26 cellular contexts compared by ENCODE assay signal in the genomic region with DNA sequence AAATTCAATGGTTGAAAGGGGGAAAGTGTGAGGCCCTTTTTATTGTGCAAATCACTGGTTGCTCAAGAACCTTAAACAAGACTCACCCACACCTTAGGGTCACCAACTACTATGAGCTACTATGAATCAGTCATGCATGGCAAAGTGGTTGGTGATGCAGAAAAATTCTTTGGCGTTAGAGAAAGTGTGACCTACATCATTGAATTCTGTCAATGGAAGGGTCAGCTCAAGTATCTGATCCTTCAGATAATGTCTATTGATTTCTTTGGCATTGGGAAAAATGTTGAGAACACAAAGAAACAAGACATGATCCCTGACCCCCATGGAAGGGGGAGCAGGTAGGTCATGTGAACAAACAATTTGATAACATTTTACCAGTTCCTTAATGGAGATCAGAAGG.
"Had no signal": no experiment of that assay in that cellular context is flagged by ENCODE, and none has a peak within 500 bp of the region (broad histone marks: within the 10 kb centered on the region; RNA-seq: fewer than 3 reads in every experiment).

No MANE protein-coding gene starts in this region.

- H3K27me3 Mint-ChIP-seq: effector memory CD8-positive, alpha-beta T cell had no signal

- DNase-seq: cortex of kidney; effector memory CD8-positive, alpha-beta T cell; foreskin fibroblast; gastrocnemius medialis; head of caudate nucleus; left lung; mesenchymal stem cell; naive thymus-derived CD4-positive, alpha-beta T cell; nephron progenitor cell; pancreas; stimulated activated CD4-positive, alpha-beta T cell treated with anti-CD3 and anti-CD28 coated beads, Interleukin-12 subunit alpha, Interleukin-12 subunit beta, amount 100 ng/mL, for 4 hours; stimulated activated CD4-positive, alpha-beta T cell treated with anti-CD3 and anti-CD28 coated beads, Interleukin-1b, Interleukin-23, amount 100 ng/mL, for 48 hours; stimulated activated CD4-positive, alpha-beta T cell treated with anti-CD3 and anti-CD28 coated beads, Interleukin-4, amount 100 ng/mL, for 1 hour; stimulated activated CD8-positive, alpha-beta memory T cell treated with anti-CD3 and anti-CD28 coated beads, Interleukin-4, amount 100 ng/mL, for 48 hours; stimulated activated naive CD4-positive, alpha-beta T cell treated with Interleukin-2 at 50 U/mL for 16 hours; stomach; thyroid gland; trophoblast cell had no signal

- FAIRE-seq: endometrium, keratinocyte, pancreas had no signal

- H3K27ac ChIP-seq: gastrocnemius medialis, left lung, neutrophil, pancreas, right atrium auricular region, stomach, thyroid gland had no signal

- H3K4me3 ChIP-seq: gastrocnemius medialis, left lung, pancreas, right atrium auricular region, smooth muscle cell, stomach, thyroid gland had no signal

- H3K27me3 ChIP-seq: gastrocnemius medialis, left lung, neutrophil, pancreas, right atrium auricular region, thyroid gland had no signal

- ATAC-seq: effector memory CD8-positive, alpha-beta T cell; esophagus mucosa; gastrocnemius medialis; left lung; naive thymus-derived CD4-positive, alpha-beta T cell; pancreas; sciatic nerve had no signal

- H3K4me2 ChIP-seq: smooth muscle cell had no signal

- H3K27ac Mint-ChIP-seq: effector memory CD8-positive, alpha-beta T cell; mesothelial cell of epicardium; naive thymus-derived CD4-positive, alpha-beta T cell; nephron progenitor cell had no signal

- H3K9me3 Mint-ChIP-seq: mesothelial cell of epicardium; naive thymus-derived CD4-positive, alpha-beta T cell; nephron progenitor cell had no signal

- H3K4me3 Mint-ChIP-seq: effector memory CD8-positive, alpha-beta T cell; mesothelial cell of epicardium; naive thymus-derived CD4-positive, alpha-beta T cell; nephron progenitor cell had no signal

- H3K9me3 ChIP-seq: gastrocnemius medialis, left lung, neutrophil, pancreas, right atrium auricular region, stomach, thyroid gland had no signal

- H3K4me1 ChIP-seq: gastrocnemius medialis, left lung, pancreas, right atrium auricular region, stomach, thyroid gland had no signal

- H3K36me3 ChIP-seq: gastrocnemius medialis, left lung, neutrophil, pancreas, right atrium auricular region, stomach, thyroid gland had no signal

- H3K36me3 Mint-ChIP-seq: mesothelial cell of epicardium; naive thymus-derived CD4-positive, alpha-beta T cell had no signal
